In the genomic region with DNA sequence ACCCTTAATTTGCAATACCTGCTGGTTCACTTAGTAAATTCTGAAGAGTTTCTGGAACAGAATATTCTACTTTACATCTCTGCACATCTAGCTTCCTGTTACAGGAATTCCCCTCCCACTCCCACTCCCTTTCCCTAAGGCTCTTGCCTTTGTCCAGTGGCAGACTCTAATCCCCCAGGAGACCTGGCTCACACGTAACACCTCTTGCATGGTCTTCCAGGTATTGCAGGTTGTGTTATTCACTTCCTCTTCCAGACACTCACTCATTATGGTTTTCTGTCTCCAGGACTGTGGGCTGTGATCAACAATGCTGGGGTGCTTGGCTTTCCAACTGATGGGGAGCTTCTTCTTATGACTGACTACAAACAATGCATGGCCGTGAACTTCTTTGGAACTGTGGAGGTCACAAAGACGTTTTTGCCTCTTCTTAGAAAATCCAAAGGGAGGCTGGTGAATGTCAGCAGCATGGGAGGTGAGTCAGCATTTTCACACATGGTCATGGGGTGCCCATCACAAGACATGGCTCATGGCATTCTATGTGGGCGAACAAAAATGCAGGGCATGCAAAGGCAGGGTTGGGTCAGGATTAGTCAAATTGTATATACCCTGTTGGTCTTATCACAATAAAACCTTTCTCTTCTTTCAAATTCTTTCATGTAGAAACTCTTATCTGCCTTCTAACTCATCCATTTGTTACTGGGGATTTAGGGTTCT, we compare ENCODE assay signal across 16 cellular contexts. TPM values are rescaled to one million over a fixed set of nuclear protein-coding genes. Genes with fewer than 3 reads are reported as not detected.
DNase-seq lines count a peak whose midpoint lies in the region; ATAC-seq and TF ChIP-seq lines count a peak whose summit lies in the region.
"Had no signal": no experiment of that assay in that cellular context is flagged by ENCODE, and none has a peak within 500 bp of the region (broad histone marks: within the 10 kb centered on the region; RNA-seq: fewer than 3 reads in every experiment).

No MANE protein-coding gene starts in this region.

- no peaks in the 10 kb centered on the region for H3K36me3 ChIP-seq in PC-3 (ENCODE audit: low read depth, low read length)
- no peaks in the 10 kb centered on the region for H3K36me3 ChIP-seq in osteoblast (ENCODE audit: insufficient read depth, low read length)

- H3K27ac ChIP-seq in PC-3 (ENCODE audit: low read length) (peak overlapping the region; percentile 41), osteoblast (ENCODE audit: low read depth, low read length) (peak overlapping the region; percentile 46)

- no peaks in the 10 kb centered on the region for H3K36me3 Mint-ChIP-seq in endothelial cell (ENCODE audit: low read depth, unreplicated experiment)

- H3K4me3 ChIP-seq in PC-3 (ENCODE audit: low read length), result no peak overlapping the region
- H3K4me3 ChIP-seq in epithelial cell of proximal tubule (ENCODE audit: low read depth, low read length), result no peak overlapping the region
- no peak overlapping the region for H3K4me3 ChIP-seq in osteoblast (ENCODE audit: insufficient read depth, low read length)

- no peaks in the 10 kb centered on the region for H3K27me3 Mint-ChIP-seq in endothelial cell (ENCODE audit: unreplicated experiment)

- H4K20me1 ChIP-seq in PC-3 (ENCODE audit: low read length) (no peaks in the 10 kb centered on the region), osteoblast (ENCODE audit: insufficient read depth, low read length) (no peaks in the 10 kb centered on the region)

- no peaks in the 10 kb centered on the region for H3K27me3 ChIP-seq in PC-3 (ENCODE audit: low read length)
- H3K27me3 ChIP-seq in osteoblast (ENCODE audit: insufficient read depth, low read length), result no peaks in the 10 kb centered on the region

- H3K4me1 ChIP-seq in PC-3 (ENCODE audit: insufficient read depth, low read length) (peaks cover 3% of the 10 kb centered on the region; the same call in 1 of the 2 replicates), osteoblast (ENCODE audit: insufficient read depth, low read length) (peaks cover 13% of the 10 kb centered on the region)
- H3K4me1 ChIP-seq: Caco-2 had no signal

- H2AFZ ChIP-seq in PC-3 (ENCODE audit: low read length) (no peak overlapping the region), osteoblast (ENCODE audit: low read length) (no peak overlapping the region)

- no peaks in the 10 kb centered on the region for H3K9me3 ChIP-seq in PC-3 (ENCODE audit: low read length)
- H3K9me3 ChIP-seq in osteoblast (ENCODE audit: low read depth, low read length), result no peaks in the 10 kb centered on the region
- H3K9me3 ChIP-seq: Caco-2 had no signal

- POLR2A ChIA-PET in PC-3 (lab: Charles Lee; ENCODE audit: unreplicated experiment), result no interaction called here

- TF ChIP-seq CTCF in PC-3 (conservative IDR thresholded peaks at IDR 0.05; ENCODE audit: low read depth, low read length) (no peak), epithelial cell of proximal tubule (conservative IDR thresholded peaks at IDR 0.05; ENCODE audit: low read depth, low read length) (no peak), osteoblast (IDR thresholded peaks at IDR 0.05; ENCODE audit: extremely low read depth, low read depth, low read length) (no peak), endothelial cell (IDR thresholded peaks at IDR 0.05; ENCODE audit: unreplicated experiment) (no peak)

- no peaks in the 10 kb centered on the region for H3K4me1 Mint-ChIP-seq in endothelial cell (ENCODE audit: unreplicated experiment)
- H3K4me1 Mint-ChIP-seq: naive thymus-derived CD4-positive, alpha-beta T cell had no signal

- no peak overlapping the region for H3K9ac ChIP-seq in PC-3 (ENCODE audit: low read length)

- intact Hi-C loops in PC-3 (cut with micrococcal nuclease), result no loop called here

- CTCF ChIA-PET in PC-3 (lab: Charles Lee), result no interaction called here

- no peak overlapping the region for H3K4me3 Mint-ChIP-seq in endothelial cell (ENCODE audit: unreplicated experiment)
- H3K4me3 Mint-ChIP-seq: effector memory CD8-positive, alpha-beta T cell; naive thymus-derived CD4-positive, alpha-beta T cell had no signal

- DNase-seq in COLO829 (ENCODE audit: low spot score) (peak; percentile 75), PC-3 (peak; percentile 54), epithelial cell of proximal tubule (ENCODE audit: low read depth) (peak; percentile 54), osteoblast (ENCODE audit: insufficient read length, low spot score, missing footprints) (peak; percentile 82), endothelial cell (ENCODE audit: low spot score) (no peak)
- DNase-seq in stimulated activated naive CD4-positive, alpha-beta T cell treated with Interleukin-2 at 50 U/mL for 16 hours (lab: John Stamatoyannopoulos, UW), result no peak
- DNase-seq: activated CD8-positive, alpha-beta memory T cell treated with anti-CD3 and anti-CD28 coated beads, Interleukin-2, amount 50 U/mL, for 4 hours; Caco-2; effector memory CD8-positive, alpha-beta T cell; H7; KG1; naive thymus-derived CD4-positive, alpha-beta T cell; stimulated activated CD4-positive, alpha-beta T cell treated with anti-CD3 and anti-CD28 coated beads, Interleukin-12 subunit alpha, Interleukin-12 subunit beta, amount 100 ng/mL, for 4 hours had no signal

- H3K4me2 ChIP-seq in PC-3 (ENCODE audit: low read length) (no peak overlapping the region), osteoblast (ENCODE audit: insufficient read depth, low read length) (peak overlapping the region; percentile 38)

- no peaks in the 10 kb centered on the region for H3F3A ChIP-seq in PC-3 (ENCODE audit: low read length, unreplicated experiment)

- no peak overlapping the region for H3K27ac Mint-ChIP-seq in endothelial cell (ENCODE audit: unreplicated experiment)
- H3K27ac Mint-ChIP-seq: effector memory CD8-positive, alpha-beta T cell had no signal

- H3K79me2 ChIP-seq in PC-3 (ENCODE audit: low read length) (no peaks in the 10 kb centered on the region), osteoblast (ENCODE audit: insufficient read depth, low read length) (no peaks in the 10 kb centered on the region)

- ATAC-seq in PC-3, result peak; percentile 43; the same call in 1 of the 2 replicates
- no peak for ATAC-seq in HG02852 (IDR thresholded peaks at IDR 0.05; ENCODE audit: unreplicated experiment)
- ATAC-seq in HG02678 (IDR thresholded peaks at IDR 0.05; ENCODE audit: unreplicated experiment), result no peak
- ATAC-seq: effector memory CD8-positive, alpha-beta T cell; naive thymus-derived CD4-positive, alpha-beta T cell; Panc1 had no signal

- H3K9me2 ChIP-seq in PC-3 (replicated peaks; ENCODE audit: low read length), result no peaks in the 10 kb centered on the region

- BruUV-seq in PC-3 (replicated peaks; lab: Mats Ljungman, UMichigan), result no TSS peak

- no peaks in the 10 kb centered on the region for H3K9me3 Mint-ChIP-seq in endothelial cell (ENCODE audit: unreplicated experiment)

RNA-seq across cellular contexts. Expression of a gene that starts 35.8 kb away (rescaled TPM):
- total RNA-seq in PC-3 (2014; rRNA removed), result 3.1 and 5.2 TPM in 2 replicates
- 0.29 and 0.72 TPM in 2 replicates for total RNA-seq in epithelial cell of proximal tubule
- not detected in 2 replicates for total RNA-seq in osteoblast
- not detected for total RNA-seq in endothelial cell (ENCODE audit: unreplicated experiment)
- total RNA-seq: H7; naive thymus-derived CD4-positive, alpha-beta T cell had no signal

RNA-seq across cellular contexts. Expression of a gene that starts 59.5 kb away (rescaled TPM):
- total RNA-seq in PC-3 (2014; rRNA removed) (not detected in 2 replicates), epithelial cell of proximal tubule (13.5 and 16.1 TPM in 2 replicates), osteoblast (0.29 and 1.4 TPM in 2 replicates), endothelial cell (ENCODE audit: unreplicated experiment) (0.74 TPM)

Comparison
In these comparisons a context has a peak if more than half of its experiments do, and no peak if none do; other contexts are left out.
1. DNase-seq: peak in COLO829 (single experiment), PC-3 (single experiment), epithelial cell of proximal tubule (single experiment) and osteoblast (single experiment); none in stimulated activated naive CD4-positive, alpha-beta T cell treated with Interleukin-2 at 50 U/mL for 16 hours (single experiment) and endothelial cell (single experiment).